ENCODE assay signal across 1 cellular context in genomic region chr3:40152482-40153133, GRCh38.
TF ChIP-seq lines count a peak whose summit lies in the region.

No MANE protein-coding gene starts in this region.

TF ChIP-seq in GM23338, 12 proteins besides CTCF, POLR2A, EP300 and RAD21 (continued from another document):
- TF ChIP-seq ZNF462 (CRISPR knock-in tag; IDR thresholded peaks at IDR 0.05): no peak
- TF ChIP-seq ZNF114 (CRISPR knock-in tag; IDR thresholded peaks at IDR 0.05): no peak
- TF ChIP-seq, protein P1, sequence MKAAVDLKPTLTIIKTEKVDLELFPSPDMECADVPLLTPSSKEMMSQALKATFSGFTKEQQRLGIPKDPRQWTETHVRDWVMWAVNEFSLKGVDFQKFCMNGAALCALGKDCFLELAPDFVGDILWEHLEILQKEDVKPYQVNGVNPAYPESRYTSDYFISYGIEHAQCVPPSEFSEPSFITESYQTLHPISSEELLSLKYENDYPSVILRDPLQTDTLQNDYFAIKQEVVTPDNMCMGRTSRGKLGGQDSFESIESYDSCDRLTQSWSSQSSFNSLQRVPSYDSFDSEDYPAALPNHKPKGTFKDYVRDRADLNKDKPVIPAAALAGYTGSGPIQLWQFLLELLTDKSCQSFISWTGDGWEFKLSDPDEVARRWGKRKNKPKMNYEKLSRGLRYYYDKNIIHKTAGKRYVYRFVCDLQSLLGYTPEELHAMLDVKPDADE (IDR thresholded peaks at IDR 0.05): no peak
